ENCODE assay signal across 23 cellular contexts in genomic region chr9:20692554-20692953, GRCh38. TPM values are rescaled to one million over a fixed set of nuclear protein-coding genes. Genes with fewer than 3 reads are reported as not detected.
DNase-seq lines count a peak whose midpoint lies in the region; ATAC-seq and TF ChIP-seq lines count a peak whose summit lies in the region.
"Had no signal": no experiment of that assay in that cellular context is flagged by ENCODE, and none has a peak within 500 bp of the region (broad histone marks: within the 10 kb centered on the region; RNA-seq: fewer than 3 reads in every experiment).

No MANE protein-coding gene starts in this region.

- no peak for TF ChIP-seq POLR2A in suprapubic skin (IDR thresholded peaks at IDR 0.05)

- no peaks in the 10 kb centered on the region for H3K9me2 ChIP-seq in GM23338 (ENCODE audit: insufficient read depth)

- peaks cover 69% of the 10 kb centered on the region for H3K79me2 ChIP-seq in GM23338 (replicated peaks; ENCODE audit: insufficient read depth)
- H3K79me2 ChIP-seq in trophoblast cell (ENCODE audit: control insufficient read depth, insufficient read depth, low read length, poor library complexity): no peaks in the 10 kb centered on the region

- H3K4me3 Mint-ChIP-seq in GM23338: no peak overlapping the region
- H3K4me3 Mint-ChIP-seq in CD4-positive, alpha-beta memory T cell: no peak overlapping the region
- H3K4me3 Mint-ChIP-seq: activated T-cell treated with anti-CD3 and anti-CD28 coated beads, Interleukin-2, amount 50 U/mL, for 24 hours; HFFc6; naive B cell had no signal

- H3K27ac ChIP-seq in GM23338 (ENCODE audit: low read depth): peak overlapping the region; percentile 47
- no peak overlapping the region for H3K27ac ChIP-seq in trophoblast cell (ENCODE audit: low read depth, low read length)
- no peak overlapping the region for H3K27ac ChIP-seq in CD4-positive, alpha-beta memory T cell (ENCODE audit: low read depth, low read length)
- H3K27ac ChIP-seq in suprapubic skin: no peak overlapping the region
- H3K27ac ChIP-seq: heart right ventricle, skin epidermis, upper lobe of left lung had no signal

- peaks cover 26% of the 10 kb centered on the region for H3K4me1 ChIP-seq in GM23338 (ENCODE audit: insufficient read depth)
- peaks cover 0 to 2% of the 10 kb centered on the region in 2 experiments for H3K4me1 ChIP-seq in trophoblast cell (ENCODE audit: control insufficient read depth in 1 of 2, insufficient read depth in 2 of 2, low read length in 2 of 2)
- H3K4me1 ChIP-seq in CD4-positive, alpha-beta memory T cell (ENCODE audit: insufficient read depth, low read length): peaks cover 6% of the 10 kb centered on the region
- no peaks in the 10 kb centered on the region for H3K4me1 ChIP-seq in suprapubic skin

- H3K9me3 ChIP-seq in trophoblast cell (ENCODE audit: insufficient read depth, low read depth, low read length) (no peaks in the 10 kb centered on the region), suprapubic skin (no peaks in the 10 kb centered on the region)
- no peaks in the 10 kb centered on the region for H3K9me3 ChIP-seq in CD4-positive, alpha-beta memory T cell (ENCODE audit: control insufficient read depth in 1 of 2, low read length in 2 of 2)
- H3K9me3 ChIP-seq: heart right ventricle, upper lobe of left lung had no signal

- H3K27me3 Mint-ChIP-seq in GM23338 (ENCODE audit: insufficient read depth, low read depth, poor library complexity): no peaks in the 10 kb centered on the region
- H3K27me3 Mint-ChIP-seq in CD4-positive, alpha-beta memory T cell: no peaks in the 10 kb centered on the region
- H3K27me3 Mint-ChIP-seq: activated T-cell treated with anti-CD3 and anti-CD28 coated beads, Interleukin-2, amount 50 U/mL, for 24 hours; brain; naive B cell had no signal

- H3K27me3 ChIP-seq in GM23338 (ENCODE audit: insufficient read depth): no peaks in the 10 kb centered on the region
- H3K27me3 ChIP-seq in trophoblast cell (ENCODE audit: insufficient read depth, low read length): no peaks in the 10 kb centered on the region
- no peaks in the 10 kb centered on the region for H3K27me3 ChIP-seq in CD4-positive, alpha-beta memory T cell (ENCODE audit: insufficient read depth, low read length)
- H3K27me3 ChIP-seq in suprapubic skin: no peaks in the 10 kb centered on the region
- H3K27me3 ChIP-seq: heart right ventricle, upper lobe of left lung had no signal

- H2BK12ac ChIP-seq in trophoblast cell (ENCODE audit: low read length): no peak overlapping the region

- H2BK120ac ChIP-seq in trophoblast cell (ENCODE audit: insufficient read depth, low read length, poor library complexity): no peak overlapping the region

- H4K91ac ChIP-seq in trophoblast cell (ENCODE audit: low read depth, low read length): no peak overlapping the region

- H2AFZ ChIP-seq in GM23338: no peak overlapping the region
- no peak overlapping the region for H2AFZ ChIP-seq in trophoblast cell (ENCODE audit: insufficient read depth, low read length, poor library complexity)

- CTCF ChIA-PET in CD4-positive, alpha-beta memory T cell (lab: Charles Lee; ENCODE audit: partially characterized antibody): no interaction called here

- no peak overlapping the region for H4K12ac ChIP-seq in trophoblast cell (ENCODE audit: low read depth, low read length)

- H3K36me3 ChIP-seq in GM23338 (ENCODE audit: insufficient read depth) (no peaks in the 10 kb centered on the region), trophoblast cell (ENCODE audit: control insufficient read depth in 1 of 2, insufficient read depth in 2 of 2, low read length in 2 of 2) (no peaks in the 10 kb centered on the region), suprapubic skin (no peaks in the 10 kb centered on the region)
- no peaks in the 10 kb centered on the region for H3K36me3 ChIP-seq in CD4-positive, alpha-beta memory T cell (ENCODE audit: insufficient read depth, low read length)
- H3K36me3 ChIP-seq: heart right ventricle, upper lobe of left lung had no signal

- intact Hi-C loops in CD4-positive, alpha-beta memory T cell (cut with micrococcal nuclease): no loop called here

- no peak overlapping the region for H3K4ac ChIP-seq in trophoblast cell (ENCODE audit: low read depth, low read length)

- H3K4me3 ChIP-seq in GM23338: no peak overlapping the region
- H3K4me3 ChIP-seq in fibroblast of pulmonary artery (replicated peaks; ENCODE audit: low read depth, low read length): no peak overlapping the region
- no peak overlapping the region for H3K4me3 ChIP-seq in trophoblast cell (ENCODE audit: low read depth, low read length)
- no peak overlapping the region for H3K4me3 ChIP-seq in CD4-positive, alpha-beta memory T cell (ENCODE audit: low read length in 2 of 2)
- H3K4me3 ChIP-seq in suprapubic skin: no peak overlapping the region
- H3K4me3 ChIP-seq: GM12878, heart right ventricle, skin epidermis, upper lobe of left lung had no signal

- H4K8ac ChIP-seq in trophoblast cell (ENCODE audit: low read depth, low read length): no peak overlapping the region

- H3K79me1 ChIP-seq in trophoblast cell (ENCODE audit: low read length): no peaks in the 10 kb centered on the region

- no peak for DNase-seq in GM23338 (ENCODE audit: low spot score)
- peak; percentile 26 for DNase-seq in NCI-H226
- DNase-seq in fibroblast of pulmonary artery (ENCODE audit: low read depth): peak; percentile 8
- DNase-seq in trophoblast cell: peak; percentile 12 to 72
- no peak for DNase-seq in CD4-positive, alpha-beta memory T cell
- no peak for DNase-seq in suprapubic skin (ENCODE audit: low spot score in 2 of 2)
- no peak for DNase-seq in GM20000 (ENCODE audit: low spot score)
- DNase-seq: activated CD4-positive, alpha-beta T cell treated with anti-CD3 and anti-CD28 coated beads for 4 hours; activated gamma-delta T cell; activated T-cell treated with anti-CD3 and anti-CD28 coated beads, Interleukin-2, amount 50 U/mL, for 24 hours; heart right ventricle; HFFc6; left colon; naive B cell; NCI-H1694 treated with DMSO at 0.1 percent for 48 hours; NCI-H2171 treated with DMSO at 0.1 percent for 48 hours; NCI-H524 treated with DMSO at 0.1 percent for 48 hours; SHP77; stimulated activated CD8-positive, alpha-beta memory T cell treated with anti-CD3 and anti-CD28 coated beads, Interleukin-4, amount 100 ng/mL, for 48 hours had no signal

- TF ChIP-seq CTCF in GM23338 (conservative IDR thresholded peaks at IDR 0.05; ENCODE audit: low read depth in 2 of 2) (no peak), fibroblast of pulmonary artery (IDR thresholded peaks at IDR 0.05; ENCODE audit: low read length, missing control alignments) (no peak), suprapubic skin (IDR thresholded peaks at IDR 0.05) (no peak), GM20000 (IDR thresholded peaks at IDR 0.05; ENCODE audit: extremely low read depth, missing control alignments) (no peak)

- no peak overlapping the region for H3K18ac ChIP-seq in trophoblast cell (ENCODE audit: low read length)

- H3K4me1 Mint-ChIP-seq in GM23338: peaks cover 17% of the 10 kb centered on the region
- H3K4me1 Mint-ChIP-seq in CD4-positive, alpha-beta memory T cell: peaks cover 0 to 8% (median under 1%) of the 10 kb centered on the region in 4 donors

- no peak overlapping the region for H3K23ac ChIP-seq in trophoblast cell (ENCODE audit: low read length)

- H3K4me2 ChIP-seq in GM23338 (0 out of 2 replicates have a peak overlapping the region, but pooled peaks have one; percentile 5), trophoblast cell (ENCODE audit: low read length) (no peak overlapping the region)

- no peak for TF ChIP-seq EP300 in suprapubic skin (IDR thresholded peaks at IDR 0.05)

- no peak overlapping the region for H3K14ac ChIP-seq in trophoblast cell (ENCODE audit: low read length)

- no peaks in the 10 kb centered on the region for H3K9me3 Mint-ChIP-seq in GM23338
- H3K9me3 Mint-ChIP-seq in CD4-positive, alpha-beta memory T cell: no peaks in the 10 kb centered on the region
- H3K9me3 Mint-ChIP-seq: activated T-cell treated with anti-CD3 and anti-CD28 coated beads, Interleukin-2, amount 50 U/mL, for 24 hours; brain; HFFc6; naive B cell had no signal

- POLR2A ChIA-PET in CD4-positive, alpha-beta memory T cell (lab: Charles Lee; ENCODE audit: partially characterized antibody): interaction anchor here (1.6 kb wide), 1 partner anchor 8 kb away, joined by 4 read pairs; the partner anchor contains the start of gene FOCAD

- no peak; the same call in 2 of the 3 replicates for ATAC-seq in GM23338
- ATAC-seq: GM12878, left colon had no signal

- H3K36me3 Mint-ChIP-seq in GM23338 (ENCODE audit: low read depth): no peaks in the 10 kb centered on the region
- H3K36me3 Mint-ChIP-seq in CD4-positive, alpha-beta memory T cell: peaks cover 0 to 5% of the 10 kb centered on the region in 2 donors
- H3K36me3 Mint-ChIP-seq: naive B cell had no signal

- no peak overlapping the region for H2AK5ac ChIP-seq in trophoblast cell (ENCODE audit: low read length)

- H3K9ac ChIP-seq in trophoblast cell (ENCODE audit: low read length): no peak overlapping the region

- no CpG with 5 or more reads among the region's 5 CpGs for WGBS in trophoblast cell (ENCODE audit: extremely low coverage, insufficient coverage, insufficient read length)
- 77% methylated on average over 5 of the region's 5 CpGs for WGBS in suprapubic skin

- H2BK5ac ChIP-seq in trophoblast cell (ENCODE audit: low read depth, low read length, poor library complexity): no peak overlapping the region

- H3K27ac Mint-ChIP-seq in GM23338: peak overlapping the region; percentile 42; the same call in 1 of the 2 replicates
- no peak overlapping the region for H3K27ac Mint-ChIP-seq in CD4-positive, alpha-beta memory T cell
- H3K27ac Mint-ChIP-seq: activated T-cell treated with anti-CD3 and anti-CD28 coated beads, Interleukin-2, amount 50 U/mL, for 24 hours; brain; HFFc6; naive B cell had no signal

- H3F3A ChIP-seq in GM23338 (replicated peaks; ENCODE audit: low read depth): no peaks in the 10 kb centered on the region

- H4K20me1 ChIP-seq in GM23338 (replicated peaks; ENCODE audit: insufficient read depth): peaks cover 4% of the 10 kb centered on the region; the same call in 1 of the 2 replicates

TF ChIP-seq in GM23338, 12 proteins besides CTCF, POLR2A, EP300 and RAD21 (continues in another document):
- TF ChIP-seq NANOG (IDR thresholded peaks at IDR 0.05; ENCODE audit: borderline replicate concordance) (no peak), ETS1 (IDR thresholded peaks at IDR 0.05) (no peak)

RNA-seq across cellular contexts. Expression of gene FOCAD, which starts 8.5 kb away (rescaled TPM):
- 50.7 and 66.5 TPM in 2 replicates for total RNA-seq in GM23338 (2014; rRNA removed; shearing (Covaris generic))
- 11.8 and 13.7 TPM in 2 replicates for polyA plus RNA-seq in GM23338 (2016; fragmentation: Nextera tagmentation; extraction: Ambion mirVana)
- polyA plus RNA-seq in trophoblast cell (2013): 16.8 and 17.7 TPM in 2 replicates
- 10 to 100 TPM; 18.8 to 20.6 TPM for total RNA-seq in CD4-positive, alpha-beta memory T cell
- 10 to 100 TPM; 12.4 to 16.3 TPM for polyA plus RNA-seq in CD4-positive, alpha-beta memory T cell
- 10 to 100 TPM; 24.0 to 64.5 (median 33.1) TPM for total RNA-seq in suprapubic skin

Comparison
In these comparisons a context has a peak if more than half of its experiments do, and no peak if none do; other contexts are left out.
1. DNase-seq: peak in NCI-H226 (single experiment), fibroblast of pulmonary artery (single experiment) and trophoblast cell (2 of 2); none in GM23338 (single experiment), CD4-positive, alpha-beta memory T cell (0 of 5), suprapubic skin (0 of 2) and GM20000 (single experiment).